Comparison of ENCODE assay signal across 19 cellular contexts in genomic region chr6:148846778-148847761, GRCh38.
DNase-seq lines count a peak whose midpoint lies in the region; ATAC-seq, FAIRE-seq and TF ChIP-seq lines count a peak whose summit lies in the region.
"Had no signal": no experiment of that assay in that cellular context is flagged by ENCODE, and none has a peak within 500 bp of the region (broad histone marks: within the 10 kb centered on the region; RNA-seq: fewer than 3 reads in every experiment).

No MANE protein-coding gene starts in this region.

- 0% methylated on average over 4 of the region's 4 CpGs for WGBS in K562 (ENCODE audit: insufficient coverage, low coverage, missing lambda C conversion rate)

- H2AFZ ChIP-seq in K562 (ENCODE audit: low read depth, low read length): no peak overlapping the region

- H3K27me3 Mint-ChIP-seq in naive B cell: no peaks in the 10 kb centered on the region
- H3K27me3 Mint-ChIP-seq: activated naive CD8-positive, alpha-beta T cell treated with anti-CD3 and anti-CD28 coated beads, Interleukin-2, amount 10 ng/mL, durations not matched to agents 7 days and 5 days; effector memory CD8-positive, alpha-beta T cell had no signal

- H3K27ac ChIP-seq in right atrium auricular region (no peak overlapping the region), K562 (ENCODE audit: extremely low read depth, low read depth, low read length) (no peak overlapping the region), uterus (peak overlapping the region; percentile 8 to 32), substantia nigra (ENCODE audit: low read depth, low read length, poor library complexity, severe bottlenecking) (no peak overlapping the region)
- H3K27ac ChIP-seq: gastrocnemius medialis had no signal

- H3K4me3 ChIP-seq in right atrium auricular region: no peak overlapping the region
- H3K4me3 ChIP-seq in K562: no peak overlapping the region
- H3K4me3 ChIP-seq in uterus: no peak overlapping the region
- H3K4me3 ChIP-seq: gastrocnemius medialis had no signal

- H3K4me3 Mint-ChIP-seq in naive B cell: peak overlapping the region in 1 of 8 donors; percentile 20
- H3K4me3 Mint-ChIP-seq: activated naive CD8-positive, alpha-beta T cell treated with anti-CD3 and anti-CD28 coated beads, Interleukin-2, amount 10 ng/mL, durations not matched to agents 7 days and 5 days; activated T-cell treated with anti-CD3 and anti-CD28 coated beads, Interleukin-2, amount 50 U/mL, for 4 hours; effector memory CD8-positive, alpha-beta T cell had no signal

- H3K9me3 ChIP-seq in right atrium auricular region: no peaks in the 10 kb centered on the region
- no peaks in the 10 kb centered on the region for H3K9me3 ChIP-seq in K562 (replicated peaks; ENCODE audit: control insufficient read depth, insufficient read depth, low read depth, low read length)
- no peaks in the 10 kb centered on the region for H3K9me3 ChIP-seq in uterus
- H3K9me3 ChIP-seq: gastrocnemius medialis had no signal

- DNase-seq in left ventricle myocardium superior (no peak), right atrium auricular region (ENCODE audit: low spot score) (no peak), K562 (ENCODE audit: extremely low read depth in 1 of 4, low spot score in 3 of 4) (no peak), naive B cell (no peak), uterus (peak in 1 of 2 donors; percentile 23), substantia nigra (lab: John Stamatoyannopoulos, UW) (no peak), NCI-H146 (lab: John Stamatoyannopoulos, UW) (no peak)
- DNase-seq: activated CD4-positive, alpha-beta T cell treated with anti-CD3 and anti-CD28 coated beads for 4 hours; activated naive CD8-positive, alpha-beta T cell treated with anti-CD3 and anti-CD28 coated beads, Interleukin-2, amount 10 ng/mL, durations not matched to agents 7 days and 5 days; activated T-cell treated with anti-CD3 and anti-CD28 coated beads, Interleukin-2, amount 50 U/mL, for 4 hours; central memory CD4-positive, alpha-beta T cell; effector memory CD8-positive, alpha-beta T cell; gastrocnemius medialis; left colon; NCI-H2171 treated with DMSO at 0.1 percent for 48 hours; NCI-H82; stimulated activated CD4-positive, alpha-beta T cell treated with anti-CD3 and anti-CD28 coated beads, Interleukin-15, amount 100 ng/mL, for 24 hours; T1000 had no signal

- H4K20me1 ChIP-seq in K562 (replicated peaks; ENCODE audit: control insufficient read depth, insufficient read depth, low read length): no peaks in the 10 kb centered on the region; the same call in 1 of the 2 replicates

- CTCF ChIA-PET in K562 (lab: Yijun Ruan, JAX; ENCODE audit: low intra/inter-chr PET ratio): no interaction called here

- no peak for TF ChIP-seq EP300 in K562 (IDR thresholded peaks at IDR 0.05; ENCODE audit: low read length)

- in situ Hi-C loops in K562 (cut with MboI): no loop called here

- POLR2A ChIA-PET in K562 (lab: Yijun Ruan, JAX): no interaction called here

- H3K4me1 ChIP-seq in right atrium auricular region: no peaks in the 10 kb centered on the region
- H3K4me1 ChIP-seq in K562 (replicated peaks in 1 of 2; ENCODE audit: control insufficient read depth in 2 of 2, insufficient read depth in 2 of 2, low read length in 2 of 2): no peaks in the 10 kb centered on the region
- H3K4me1 ChIP-seq in uterus: no peaks in the 10 kb centered on the region
- H3K4me1 ChIP-seq: gastrocnemius medialis had no signal

- H3K9me3 Mint-ChIP-seq in naive B cell: no peaks in the 10 kb centered on the region
- H3K9me3 Mint-ChIP-seq: activated naive CD8-positive, alpha-beta T cell treated with anti-CD3 and anti-CD28 coated beads, Interleukin-2, amount 10 ng/mL, durations not matched to agents 7 days and 5 days; activated T-cell treated with anti-CD3 and anti-CD28 coated beads, Interleukin-2, amount 50 U/mL, for 4 hours; effector memory CD8-positive, alpha-beta T cell had no signal

- H3K9me1 ChIP-seq in K562 (ENCODE audit: control insufficient read depth, insufficient read depth, low read length): no peaks in the 10 kb centered on the region

- no TSS peak for BruUV-seq in K562 (replicated peaks; lab: Mats Ljungman, UMichigan)

- ATAC-seq in left ventricle myocardium superior (peak; percentile 48), K562 (no peak), naive B cell (ENCODE audit: low read depth in 2 of 2) (peak in 1 of 2 donors; percentile 18), GM18520 (IDR thresholded peaks at IDR 0.05; ENCODE audit: unreplicated experiment) (no peak)
- ATAC-seq: effector memory CD8-positive, alpha-beta T cell; gastrocnemius medialis; left colon had no signal

- no peak for TF ChIP-seq RAD21 in K562 (CRISPR knock-in tag; conservative IDR thresholded peaks at IDR 0.05 in 1 of 2, IDR thresholded peaks at IDR 0.05 in 1 of 2)

- no peaks in the 10 kb centered on the region for H3K27me3 ChIP-seq in right atrium auricular region
- peaks cover 4 to 14% of the 10 kb centered on the region in 2 experiments; a peak in 3 of 5 replicates for H3K27me3 ChIP-seq in K562 (ENCODE audit: control insufficient read depth in 2 of 2, insufficient read depth in 2 of 2, low read length in 2 of 2)
- H3K27me3 ChIP-seq in uterus: no peaks in the 10 kb centered on the region
- H3K27me3 ChIP-seq: gastrocnemius medialis had no signal

- peak overlapping the region; percentile 9 to 95 (median 68) for H3K27ac Mint-ChIP-seq in naive B cell
- H3K27ac Mint-ChIP-seq: activated naive CD8-positive, alpha-beta T cell treated with anti-CD3 and anti-CD28 coated beads, Interleukin-2, amount 10 ng/mL, durations not matched to agents 7 days and 5 days had no signal

- no peak for TF ChIP-seq CTCF in right atrium auricular region (IDR thresholded peaks at IDR 0.05)
- no peak for TF ChIP-seq CTCF in K562 (IDR thresholded peaks at IDR 0.05 in 2 of 3, conservative IDR thresholded peaks at IDR 0.05 in 1 of 3; ENCODE audit: insufficient read depth in 2 of 3, low read depth in 1 of 3, low read length in 3 of 3)
- TF ChIP-seq CTCF in uterus (IDR thresholded peaks at IDR 0.05): no peak

- intact Hi-C loops in left ventricle myocardium superior (cut with micrococcal nuclease) (no loop called here), K562 (cut with micrococcal nuclease) (no loop called here), uterus (cut with DNase I; ENCODE audit: low total_unique reads) (no loop called here)

- no peaks in the 10 kb centered on the region for H3K36me3 Mint-ChIP-seq in naive B cell
- H3K36me3 Mint-ChIP-seq: activated naive CD8-positive, alpha-beta T cell treated with anti-CD3 and anti-CD28 coated beads, Interleukin-2, amount 10 ng/mL, durations not matched to agents 7 days and 5 days had no signal

- no peak overlapping the region for H3K4me2 ChIP-seq in K562 (ENCODE audit: insufficient read depth, low read length)

- TF ChIP-seq POLR2A in K562 (conservative IDR thresholded peaks at IDR 0.05): no peak
- no peak for TF ChIP-seq POLR2A in uterus (IDR thresholded peaks at IDR 0.05)

- H3K79me2 ChIP-seq in K562 (ENCODE audit: control insufficient read depth, insufficient read depth, low read length): no peaks in the 10 kb centered on the region

- H3K36me3 ChIP-seq in right atrium auricular region: no peaks in the 10 kb centered on the region
- H3K36me3 ChIP-seq in K562 (ENCODE audit: control insufficient read depth, insufficient read depth, low read length): no peaks in the 10 kb centered on the region
- no peaks in the 10 kb centered on the region for H3K36me3 ChIP-seq in uterus
- H3K36me3 ChIP-seq: gastrocnemius medialis had no signal

- peaks cover 26 to 57% (median 49%) of the 10 kb centered on the region in 3 donors for H3K4me1 Mint-ChIP-seq in naive B cell
- H3K4me1 Mint-ChIP-seq: activated naive CD8-positive, alpha-beta T cell treated with anti-CD3 and anti-CD28 coated beads, Interleukin-2, amount 10 ng/mL, durations not matched to agents 7 days and 5 days had no signal

- no peak for FAIRE-seq in K562 (lab: Jason Lieb, UNC)

- no peak overlapping the region for H3K9ac ChIP-seq in K562 (ENCODE audit: insufficient read depth in 1 of 2, low read depth in 2 of 2, low read length in 2 of 2)

TF ChIP-seq in K562, 482 proteins besides CTCF, POLR2A, EP300 and RAD21:
- 0 out of 2 replicates have a peak, but pooled peaks have one; percentile 5 for TF ChIP-seq C11orf30 (IDR thresholded peaks at IDR 0.05; ENCODE audit: low read depth)
- TF ChIP-seq ZNF316 (IDR thresholded peaks at IDR 0.05): peak; percentile 7; the same call in 1 of the 2 replicates
- TF ChIP-seq CBX3 (IDR thresholded peaks at IDR 0.05; ENCODE audit: borderline replicate concordance in 1 of 2, low read length in 2 of 2): no peak

Comparison
In these comparisons a context has a peak if more than half of its experiments do, and no peak if none do; other contexts are left out.
1. H3K27ac ChIP-seq: peak in uterus (2 of 2); none in right atrium auricular region (0 of 2), K562 (single experiment) and substantia nigra (single experiment).